In the genomic region with DNA sequence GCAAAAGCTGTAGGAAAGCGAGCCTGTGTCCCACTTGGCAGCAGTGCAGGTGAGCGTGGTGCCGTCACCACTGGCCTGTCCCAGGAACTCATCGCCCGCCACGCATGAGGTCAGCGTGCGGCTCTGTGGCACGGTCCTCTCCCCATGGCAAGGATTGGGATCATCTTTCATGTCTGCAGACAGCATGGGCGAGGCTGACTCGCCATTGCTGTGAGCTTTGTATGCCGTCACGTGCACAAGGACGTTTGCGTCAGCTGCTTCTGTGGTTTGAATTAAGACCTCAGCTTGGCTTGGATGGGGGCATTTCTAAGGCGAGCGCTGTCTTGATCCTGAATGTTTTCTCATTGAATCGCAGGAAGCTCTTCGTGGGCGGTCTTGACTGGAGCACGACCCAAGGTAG, we compare ENCODE assay signal across 11 cellular contexts. TPM values are rescaled to one million over a fixed set of nuclear protein-coding genes. Genes with fewer than 3 reads are reported as not detected.
DNase-seq lines count a peak whose midpoint lies in the region; ATAC-seq and TF ChIP-seq lines count a peak whose summit lies in the region.
"Had no signal": no experiment of that assay in that cellular context is flagged by ENCODE, and none has a peak within 500 bp of the region (broad histone marks: within the 10 kb centered on the region; RNA-seq: fewer than 3 reads in every experiment).

No MANE protein-coding gene starts in this region.

- TF ChIP-seq CTCF in neural crest cell (conservative IDR thresholded peaks at IDR 0.05) = no peak

- peaks cover 90% of the 10 kb centered on the region for H3K36me3 Mint-ChIP-seq in dendritic cell treated with granulocyte-macrophage colony-stimulating factor and Interleukin-4, amounts not matched to agents 40 ng/mL and 50 ng/mL, for 4 days (ENCODE audit: low read depth)
- H3K36me3 Mint-ChIP-seq in neural crest cell (ENCODE audit: low read depth) = peaks cover 7% of the 10 kb centered on the region
- peaks cover 68% of the 10 kb centered on the region for H3K36me3 Mint-ChIP-seq in activated T-helper 2 cell treated with anti-CD3 and anti-CD28 coated beads, Interferon-gamma antibody, Interleukin-2, Interleukin-4, amounts not matched to agents 10 μg/mL and 5 μg/mL and 100 μg/mL, durations not matched to agents 14 hours and 24 hours and 36 hours (ENCODE audit: low read depth)

- H3K9me2 ChIP-seq in GM23248 (ENCODE audit: insufficient read depth) = no peaks in the 10 kb centered on the region

- peaks cover 99% of the 10 kb centered on the region for H3K79me2 ChIP-seq in GM23248 (ENCODE audit: insufficient read depth)

- no peak overlapping the region for H3K4me3 Mint-ChIP-seq in dendritic cell treated with granulocyte-macrophage colony-stimulating factor and Interleukin-4, amounts not matched to agents 40 ng/mL and 50 ng/mL, for 4 days
- no peak overlapping the region for H3K4me3 Mint-ChIP-seq in neural crest cell
- H3K4me3 Mint-ChIP-seq in activated T-helper 2 cell treated with anti-CD3 and anti-CD28 coated beads, Interferon-gamma antibody, Interleukin-2, Interleukin-4, amounts not matched to agents 10 μg/mL and 5 μg/mL and 100 μg/mL, durations not matched to agents 14 hours and 24 hours and 36 hours (ENCODE audit: low read depth) = no peak overlapping the region
- H3K4me3 Mint-ChIP-seq: activated naive CD4-positive, alpha-beta T cell treated with anti-CD3 and anti-CD28 coated beads for 36 hours had no signal

- H3K9me3 ChIP-seq in GM23248 (ENCODE audit: low read depth) = no peaks in the 10 kb centered on the region

- H3K9ac ChIP-seq in GM23248 = 0 out of 2 replicates have a peak overlapping the region, but pooled peaks have one; percentile 73

- H3K4me1 Mint-ChIP-seq in dendritic cell treated with granulocyte-macrophage colony-stimulating factor and Interleukin-4, amounts not matched to agents 40 ng/mL and 50 ng/mL, for 4 days (ENCODE audit: low read depth) = peaks cover 54% of the 10 kb centered on the region
- peaks cover 22% of the 10 kb centered on the region for H3K4me1 Mint-ChIP-seq in neural crest cell
- peaks cover 7% of the 10 kb centered on the region for H3K4me1 Mint-ChIP-seq in activated T-helper 2 cell treated with anti-CD3 and anti-CD28 coated beads, Interferon-gamma antibody, Interleukin-2, Interleukin-4, amounts not matched to agents 10 μg/mL and 5 μg/mL and 100 μg/mL, durations not matched to agents 14 hours and 24 hours and 36 hours (ENCODE audit: low read depth)

- no peak overlapping the region for H3K4me3 ChIP-seq in GM23248

- 74 to 81% methylated on average over 20 to 21 of the region's 21 CpGs for WGBS in GM23248 (ENCODE audit: low coverage in 1 of 2, low lambda C conversion rate in 2 of 2, missing lambda C conversion rate in 2 of 2), 2 experiments

- in situ Hi-C loops in GM23248 (cut with MboI) = no loop called here

- no peaks in the 10 kb centered on the region; the same call in 1 of the 2 replicates for H3K36me3 ChIP-seq in GM23248 (ENCODE audit: low read depth)

- H2AFZ ChIP-seq in GM23248 = no peak overlapping the region

- H3K27me3 ChIP-seq in GM23248 (replicated peaks; ENCODE audit: insufficient read depth) = no peaks in the 10 kb centered on the region

- H4K20me1 ChIP-seq in GM23248 (ENCODE audit: insufficient read depth) = peaks cover 4% of the 10 kb centered on the region; the same call in 1 of the 2 replicates

- H3K27me3 Mint-ChIP-seq in dendritic cell treated with granulocyte-macrophage colony-stimulating factor and Interleukin-4, amounts not matched to agents 40 ng/mL and 50 ng/mL, for 4 days = no peaks in the 10 kb centered on the region
- H3K27me3 Mint-ChIP-seq in neural crest cell (ENCODE audit: low read depth) = no peaks in the 10 kb centered on the region
- no peaks in the 10 kb centered on the region for H3K27me3 Mint-ChIP-seq in activated T-helper 2 cell treated with anti-CD3 and anti-CD28 coated beads, Interferon-gamma antibody, Interleukin-2, Interleukin-4, amounts not matched to agents 10 μg/mL and 5 μg/mL and 100 μg/mL, durations not matched to agents 14 hours and 24 hours and 36 hours (ENCODE audit: low read depth)

- DNase-seq in GM23248 = no peak
- DNase-seq in neural crest cell (ENCODE audit: low read depth, low spot score) = no peak
- DNase-seq in GM19240 (ENCODE audit: insufficient read length, low spot score) = no peak
- DNase-seq in activated T-helper 2 cell treated with anti-CD3 and anti-CD28 coated beads, Interferon-gamma antibody, Interleukin-2, Interleukin-4, amounts not matched to agents 10 μg/mL and 5 μg/mL and 100 μg/mL, durations not matched to agents 14 hours and 24 hours and 36 hours (ENCODE audit: low spot score) = no peak
- DNase-seq: activated naive CD4-positive, alpha-beta T cell treated with anti-CD3 and anti-CD28 coated beads for 36 hours; Calu3; NCI-H510A; stimulated activated naive CD4-positive, alpha-beta T cell treated with Interleukin-2 at 50 U/mL for 16 hours; T-helper 2 cell had no signal

- peak overlapping the region; percentile 33 for H3K27ac Mint-ChIP-seq in dendritic cell treated with granulocyte-macrophage colony-stimulating factor and Interleukin-4, amounts not matched to agents 40 ng/mL and 50 ng/mL, for 4 days
- peak overlapping the region; percentile 5 for H3K27ac Mint-ChIP-seq in neural crest cell (ENCODE audit: unreplicated experiment)
- H3K27ac Mint-ChIP-seq in activated T-helper 2 cell treated with anti-CD3 and anti-CD28 coated beads, Interferon-gamma antibody, Interleukin-2, Interleukin-4, amounts not matched to agents 10 μg/mL and 5 μg/mL and 100 μg/mL, durations not matched to agents 14 hours and 24 hours and 36 hours = no peak overlapping the region
- H3K27ac Mint-ChIP-seq: activated naive CD4-positive, alpha-beta T cell treated with anti-CD3 and anti-CD28 coated beads for 36 hours had no signal

- H3K4me2 ChIP-seq in GM23248 (ENCODE audit: unreplicated experiment) = no peak overlapping the region

- peaks cover 10% of the 10 kb centered on the region; the same call in 1 of the 2 replicates for H3F3A ChIP-seq in GM23248 (ENCODE audit: insufficient read depth)

- peaks cover 15% of the 10 kb centered on the region for H3K4me1 ChIP-seq in GM23248 (ENCODE audit: insufficient read depth)

- H3K9me3 Mint-ChIP-seq in dendritic cell treated with granulocyte-macrophage colony-stimulating factor and Interleukin-4, amounts not matched to agents 40 ng/mL and 50 ng/mL, for 4 days = no peaks in the 10 kb centered on the region
- H3K9me3 Mint-ChIP-seq in neural crest cell = no peaks in the 10 kb centered on the region
- no peaks in the 10 kb centered on the region for H3K9me3 Mint-ChIP-seq in activated T-helper 2 cell treated with anti-CD3 and anti-CD28 coated beads, Interferon-gamma antibody, Interleukin-2, Interleukin-4, amounts not matched to agents 10 μg/mL and 5 μg/mL and 100 μg/mL, durations not matched to agents 14 hours and 24 hours and 36 hours
- H3K9me3 Mint-ChIP-seq: activated naive CD4-positive, alpha-beta T cell treated with anti-CD3 and anti-CD28 coated beads for 36 hours had no signal

- H3K27ac ChIP-seq in GM23248 = peak overlapping the region; percentile 90

- intact Hi-C loops in dendritic cell treated with granulocyte-macrophage colony-stimulating factor and Interleukin-4, amounts not matched to agents 40 ng/mL and 50 ng/mL, for 4 days (cut with micrococcal nuclease) = no loop called here
- intact Hi-C loops in activated T-helper 2 cell treated with anti-CD3 and anti-CD28 coated beads, Interferon-gamma antibody, Interleukin-2, Interleukin-4, amounts not matched to agents 10 μg/mL and 5 μg/mL and 100 μg/mL, durations not matched to agents 14 hours and 24 hours and 36 hours (cut with micrococcal nuclease) = no loop called here

- ATAC-seq in HG02798 (IDR thresholded peaks at IDR 0.05; ENCODE audit: poor library complexity, unreplicated experiment) = no peak

RNA-seq across cellular contexts. Expression of gene DAZAP1, which starts 9.8 kb away (rescaled TPM):
- 56.6 and 59.4 TPM in 2 replicates for total RNA-seq in GM23248 (2014; rRNA removed; shearing (Covaris generic))
- polyA plus RNA-seq in GM23248 (2016; fragmentation: Nextera tagmentation; extraction: Ambion mirVana) = 11.0 and 12.8 TPM in 2 replicates
- 146 and 157 TPM in 2 replicates for total RNA-seq in neural crest cell
- total RNA-seq in activated T-helper 2 cell treated with anti-CD3 and anti-CD28 coated beads, Interferon-gamma antibody, Interleukin-2, Interleukin-4, amounts not matched to agents 10 μg/mL and 5 μg/mL and 100 μg/mL, durations not matched to agents 14 hours and 24 hours and 36 hours = 282 and 290 TPM in 2 replicates

RNA-seq across cellular contexts. Expression of gene GAMT, which starts 15.8 kb away (rescaled TPM):
- total RNA-seq in GM23248 (2014; rRNA removed; shearing (Covaris generic)) = 39.8 and 43.7 TPM in 2 replicates
- 40.1 and 43.1 TPM in 2 replicates for polyA plus RNA-seq in GM23248 (2016; fragmentation: Nextera tagmentation; extraction: Ambion mirVana)
- total RNA-seq in neural crest cell = 42.6 and 45.6 TPM in 2 replicates
- total RNA-seq in activated T-helper 2 cell treated with anti-CD3 and anti-CD28 coated beads, Interferon-gamma antibody, Interleukin-2, Interleukin-4, amounts not matched to agents 10 μg/mL and 5 μg/mL and 100 μg/mL, durations not matched to agents 14 hours and 24 hours and 36 hours = 30.6 and 33.9 TPM in 2 replicates

RNA-seq across cellular contexts. Expression of gene RPS15, which starts 21.1 kb away (rescaled TPM):
- 1,256 and 1,289 TPM in 2 replicates for total RNA-seq in GM23248 (2014; rRNA removed; shearing (Covaris generic))
- 921 and 947 TPM in 2 replicates for polyA plus RNA-seq in GM23248 (2016; fragmentation: Nextera tagmentation; extraction: Ambion mirVana)
- 1,578 and 1,580 TPM in 2 replicates for total RNA-seq in neural crest cell
- total RNA-seq in activated T-helper 2 cell treated with anti-CD3 and anti-CD28 coated beads, Interferon-gamma antibody, Interleukin-2, Interleukin-4, amounts not matched to agents 10 μg/mL and 5 μg/mL and 100 μg/mL, durations not matched to agents 14 hours and 24 hours and 36 hours = 1,450 and 1,471 TPM in 2 replicates

RNA-seq across cellular contexts. Expression of gene APC2, which starts 32.8 kb away (rescaled TPM):
- total RNA-seq in GM23248 (2014; rRNA removed; shearing (Covaris generic)) = 0.11 TPM in 1 of 2 replicates, not detected in the other
- 0.10 and 0.11 TPM in 2 replicates for polyA plus RNA-seq in GM23248 (2016; fragmentation: Nextera tagmentation; extraction: Ambion mirVana)
- total RNA-seq in neural crest cell = 39.2 and 43.0 TPM in 2 replicates
- total RNA-seq in activated T-helper 2 cell treated with anti-CD3 and anti-CD28 coated beads, Interferon-gamma antibody, Interleukin-2, Interleukin-4, amounts not matched to agents 10 μg/mL and 5 μg/mL and 100 μg/mL, durations not matched to agents 14 hours and 24 hours and 36 hours = 0.07 and 0.21 TPM in 2 replicates

RNA-seq across cellular contexts. Expression of gene NDUFS7, which starts 33.4 kb away (rescaled TPM):
- 64.1 and 67.1 TPM in 2 replicates for total RNA-seq in GM23248 (2014; rRNA removed; shearing (Covaris generic))
- 173 and 177 TPM in 2 replicates for polyA plus RNA-seq in GM23248 (2016; fragmentation: Nextera tagmentation; extraction: Ambion mirVana)
- total RNA-seq in neural crest cell = 89.7 and 90.6 TPM in 2 replicates
- 88.7 and 104 TPM in 2 replicates for total RNA-seq in activated T-helper 2 cell treated with anti-CD3 and anti-CD28 coated beads, Interferon-gamma antibody, Interleukin-2, Interleukin-4, amounts not matched to agents 10 μg/mL and 5 μg/mL and 100 μg/mL, durations not matched to agents 14 hours and 24 hours and 36 hours
